In genomic region chr22:20418211-20418788, GRCh38 we compare ENCODE assay signal across 8 cellular contexts. TPM values are rescaled to one million over a fixed set of nuclear protein-coding genes. Genes with fewer than 3 reads are reported as not detected.
A peak's percentile ranks its signal among the peaks of the same experiment; 100 is the strongest.
DNase-seq lines count a peak whose midpoint lies in the region; ATAC-seq and TF ChIP-seq lines count a peak whose summit lies in the region.

No MANE protein-coding gene starts in this region.

- H3K4me2 ChIP-seq in HCT116 (ENCODE audit: low read length): peak overlapping the region; percentile 100

- peak overlapping the region; percentile 57 for H3K4me3 ChIP-seq in BE2C (ENCODE audit: low read depth, low read length)
- peak overlapping the region; percentile 43 to 72 for H3K4me3 ChIP-seq in HCT116 (replicated peaks in 1 of 2; ENCODE audit: low read depth in 1 of 2, low read length in 2 of 2)

- H3K9me3 ChIP-seq in BE2C (no peaks in the 10 kb centered on the region), HCT116 (ENCODE audit: control insufficient read depth in 1 of 2, insufficient read depth in 1 of 2, low read depth in 1 of 2, low read length in 2 of 2) (no peaks in the 10 kb centered on the region)

- peak; percentile 95 for TF ChIP-seq RAD21 in HCT116 (IDR thresholded peaks at IDR 0.05; ENCODE audit: low read depth)

- RAD21 ChIA-PET in HCT116 (lab: Charles Lee; ENCODE audit: low non-redundant PET in 1 of 2, low total read pairs in 2 of 2, uncharacterized antibody in 2 of 2, unreplicated experiment in 2 of 2): interaction anchor here (0.5 to 1.4 kb wide), 7 partner anchors 16 to 1477 kb away, joined by 3 to 11 read pairs (median 3); partner anchors contain the start of gene KLHL22 (in 1 of the 2)

- POLR2A ChIA-PET in HCT116 (lab: Charles Lee): interaction anchor here (0.6 to 1.4 kb wide), 8 partner anchors 9 to 340 kb away, joined by 3 to 8 read pairs (median 3); no protein-coding TSS in a partner anchor

- CTCF ChIA-PET in HCT116 (lab: Charles Lee): interaction anchor here (0.6 to 2.0 kb wide), 31 partner anchors 9 to 1207 kb away, joined by 3 to 62 read pairs (median 4); partner anchors contain the start of genes DGCR6L and ZNF74

- ATAC-seq in HCT116 (peak; percentile 88), GM21447 (IDR thresholded peaks at IDR 0.05; ENCODE audit: unreplicated experiment) (no peak)

- H3K9ac ChIP-seq in HCT116 (ENCODE audit: low read length): peak overlapping the region; percentile 62

- no peaks in the 10 kb centered on the region for H3K27me3 ChIP-seq in BE2C
- H3K27me3 ChIP-seq in HCT116 (ENCODE audit: insufficient read depth, low read length): no peaks in the 10 kb centered on the region

- intact Hi-C loops in HCT116 (cut with micrococcal nuclease): loop anchor here (1.0 to 5.0 kb wide), 4 partner anchors 38 to 279 kb away; partner anchors contain the start of gene KLHL22

- peaks cover 14% of the 10 kb centered on the region for H3K4me1 ChIP-seq in BE2C
- peaks cover 0 to 9% of the 10 kb centered on the region in 2 experiments; a peak in 1 of 4 replicates for H3K4me1 ChIP-seq in HCT116 (ENCODE audit: control insufficient read depth in 1 of 2, insufficient read depth in 2 of 2, low read length in 2 of 2)

- H2AFZ ChIP-seq in HCT116 (ENCODE audit: low read depth, low read length, poor library complexity, severe bottlenecking): peak overlapping the region; percentile 93

- H3K79me2 ChIP-seq in HCT116 (ENCODE audit: insufficient read depth, low read length): no peaks in the 10 kb centered on the region

- peak; percentile 90 for TF ChIP-seq CTCF in BE2C (IDR thresholded peaks at IDR 0.05; ENCODE audit: low read depth, low read length)
- peak; percentile 80 to 89 (median 85) for TF ChIP-seq CTCF in HCT116 (IDR thresholded peaks at IDR 0.05 in 2 of 3, conservative IDR thresholded peaks at IDR 0.05 in 1 of 3; ENCODE audit: borderline replicate concordance in 1 of 3, insufficient read depth in 1 of 3, low read depth in 2 of 3, low read length in 2 of 3)

- BruUV-seq in HCT116 (replicated peaks; lab: Mats Ljungman, UMichigan): no TSS peak

- no peaks in the 10 kb centered on the region for H4K20me1 ChIP-seq in HCT116 (ENCODE audit: insufficient read depth)

- no peaks in the 10 kb centered on the region for H3K9me2 ChIP-seq in HCT116 (ENCODE audit: insufficient read depth)

- H3K36me3 ChIP-seq in BE2C (no peaks in the 10 kb centered on the region), HCT116 (ENCODE audit: control insufficient read depth in 1 of 2, insufficient read depth in 2 of 2, low read length in 2 of 2) (no peaks in the 10 kb centered on the region)

- TF ChIP-seq POLR2A in HCT116 (IDR thresholded peaks at IDR 0.05; ENCODE audit: borderline replicate concordance, extremely low read depth, insufficient read depth, insufficient read length): no peak

- DNase-seq in BE2C: peak; percentile 82
- peak; percentile 63 for DNase-seq in HCT116 (ENCODE audit: low read depth, low spot score)
- DNase-seq in NOMO-1 treated with dmso at 0.1 percent for 144 hours (lab: John Stamatoyannopoulos, UW; ENCODE audit: unreplicated experiment): peak; percentile 47
- DNase-seq in activated CD8-positive, alpha-beta memory T cell treated with anti-CD3 and anti-CD28 coated beads, Interleukin-2, amount 50 U/mL, for 48 hours: peak; percentile 86
- DNase-seq in epidermal melanocyte (ENCODE audit: insufficient read length, low spot score): peak; percentile 78
- peak; percentile 78 for DNase-seq in middle frontal gyrus (ENCODE audit: extremely low spot score, low spot score)
- DNase-seq in stimulated activated CD8-positive, alpha-beta memory T cell treated with anti-CD3 and anti-CD28 coated beads, Interleukin-2, amount 100 ng/mL, for 48 hours (ENCODE audit: low read depth in 2 of 2): peak; percentile 45 to 54

- peak overlapping the region; percentile 34; the same call in 1 of the 2 replicates for H3K27ac ChIP-seq in HCT116 (ENCODE audit: low read depth, low read length)

TF ChIP-seq in HCT116, 20 proteins besides CTCF, POLR2A, EP300 and RAD21:
- TF ChIP-seq ELF1 (IDR thresholded peaks at IDR 0.05; ENCODE audit: borderline replicate concordance, low read depth) (no peak), EZH2 (IDR thresholded peaks at IDR 0.05) (no peak), ATF3 (IDR thresholded peaks at IDR 0.05) (no peak), ZFX (IDR thresholded peaks at IDR 0.05) (peak; percentile 30; the same call in 1 of the 2 replicates), POLR2AphosphoS5 (IDR thresholded peaks at IDR 0.05; ENCODE audit: low read depth, low read length) (no peak), FOSL1 (IDR thresholded peaks at IDR 0.05; ENCODE audit: low read depth) (no peak), JUND (IDR thresholded peaks at IDR 0.05) (no peak), MAX (IDR thresholded peaks at IDR 0.05) (peak; percentile 50; the same call in 1 of the 2 replicates), TCF7L2 (IDR thresholded peaks at IDR 0.05; ENCODE audit: borderline replicate concordance, extremely low read depth, insufficient read depth, insufficient read length) (peak; percentile 14), CBX3 (IDR thresholded peaks at IDR 0.05; ENCODE audit: low read depth) (no peak)

RNA-seq across cellular contexts. Expression of gene SCARF2, which starts 19.3 kb away (rescaled TPM):
- polyA plus RNA-seq in BE2C (2012; ENCODE audit: insufficient read depth, insufficient read length, low read depth): 29.1 TPM
- total RNA-seq in HCT116 (2021; ENCODE audit: unreplicated experiment): 2.5 TPM
- 1.5 and 1.6 TPM in 2 replicates for polyA plus RNA-seq in HCT116 (2012)

RNA-seq across cellular contexts. Expression of gene ZNF74, which starts 24.3 kb away (rescaled TPM):
- 43.2 TPM for polyA plus RNA-seq in BE2C (2012; ENCODE audit: insufficient read depth, insufficient read length, low read depth)
- 15.4 TPM for total RNA-seq in HCT116 (2021; ENCODE audit: unreplicated experiment)
- polyA plus RNA-seq in HCT116 (2012): 9.9 and 11.2 TPM in 2 replicates
